In genomic region chr12:3681595-3681921, GRCh38 we compare ENCODE assay signal across 17 cellular contexts.
A peak's percentile ranks its signal among the peaks of the same experiment; 100 is the strongest.
DNase-seq lines count a peak whose midpoint lies in the region; ATAC-seq and TF ChIP-seq lines count a peak whose summit lies in the region.
"Had no signal": no experiment of that assay in that cellular context is flagged by ENCODE, and none has a peak within 500 bp of the region (broad histone marks: within the 10 kb centered on the region; RNA-seq: fewer than 3 reads in every experiment).

No MANE protein-coding gene starts in this region.

- H3K9me3 ChIP-seq in T-helper 17 cell (ENCODE audit: control insufficient read depth, low read length, poor library complexity, severe bottlenecking): no peaks in the 10 kb centered on the region
- no peaks in the 10 kb centered on the region for H3K9me3 ChIP-seq in mucosa of descending colon
- H3K9me3 ChIP-seq: A549, SJCRH30 had no signal

- H3K4me3 ChIP-seq in mucosa of descending colon (no peak overlapping the region), brain microvascular endothelial cell (ENCODE audit: low read depth, low read length) (no peak overlapping the region)
- H3K4me3 ChIP-seq: A549, SJCRH30 had no signal

- DNase-seq in NCI-H2107 treated with DMSO at 0.1 percent for 48 hours (lab: John Stamatoyannopoulos, UW; ENCODE audit: unreplicated experiment): peak; percentile 89
- DNase-seq in NCI-H2107 (lab: John Stamatoyannopoulos, UW): no peak
- DNase-seq in NCI-H146 (lab: John Stamatoyannopoulos, UW): peak; percentile 45
- no peak for DNase-seq in T-helper 17 cell
- DNase-seq in mucosa of descending colon: no peak
- DNase-seq in HFFc6: no peak
- DNase-seq in brain microvascular endothelial cell: no peak
- DNase-seq: IMR-90; KG1; MM.1S; NK-92 treated with Interleukin-12 subunit alpha and Interleukin-12 subunit beta, amount 100 ng/mL, for 24 hours had no signal

- in situ Hi-C loops in brain microvascular endothelial cell (cut with HindIII; ENCODE audit: low pct_ligation_motif_present, low sequenced_read_pairs): no loop called here

- no peak overlapping the region for H3K27ac ChIP-seq in brain microvascular endothelial cell
- H3K27ac ChIP-seq: A549, SJCRH30 had no signal

- no peak overlapping the region for H3K4me3 Mint-ChIP-seq in T-helper 17 cell
- H3K4me3 Mint-ChIP-seq in HFFc6: no peak overlapping the region
- H3K4me3 Mint-ChIP-seq: B cell; CD8-positive, alpha-beta T cell had no signal

- no peaks in the 10 kb centered on the region for H3K27me3 ChIP-seq in brain microvascular endothelial cell (replicated peaks)
- H3K27me3 ChIP-seq: SJCRH30 had no signal

- peaks cover 14% of the 10 kb centered on the region for H3K4me1 Mint-ChIP-seq in T-helper 17 cell
- H3K4me1 Mint-ChIP-seq in HFFc6 (ENCODE audit: low read depth): no peaks in the 10 kb centered on the region
- H3K4me1 Mint-ChIP-seq: B cell had no signal

- H3K36me3 ChIP-seq in mucosa of descending colon (ENCODE audit: low read depth): no peaks in the 10 kb centered on the region
- H3K36me3 ChIP-seq in brain microvascular endothelial cell (replicated peaks): peaks cover 3% of the 10 kb centered on the region
- H3K36me3 ChIP-seq: SJCRH30 had no signal

- TF ChIP-seq CTCF in mucosa of descending colon (IDR thresholded peaks at IDR 0.05) (no peak), HFFc6 (IDR thresholded peaks at IDR 0.05) (no peak), brain microvascular endothelial cell (IDR thresholded peaks at IDR 0.05; ENCODE audit: low read depth, low read length, missing control alignments) (no peak)

- intact Hi-C loops in mucosa of descending colon (cut with DNase I, micrococcal nuclease): no loop called here

- ATAC-seq in T-helper 17 cell: no peak
- ATAC-seq in mucosa of descending colon: peak; percentile 78
- ATAC-seq: A549; CD8-positive, alpha-beta T cell; HCT116; PC-3 had no signal

- H3K27ac Mint-ChIP-seq in T-helper 17 cell (peak overlapping the region; percentile 85), HFFc6 (no peak overlapping the region)
- H3K27ac Mint-ChIP-seq: B cell; CD8-positive, alpha-beta T cell had no signal

- H3K27me3 Mint-ChIP-seq in T-helper 17 cell (no peaks in the 10 kb centered on the region), HFFc6 (ENCODE audit: insufficient read depth) (peaks cover 15% of the 10 kb centered on the region)
- H3K27me3 Mint-ChIP-seq: B cell had no signal

- H3K9me3 Mint-ChIP-seq in HFFc6: no peaks in the 10 kb centered on the region
- H3K9me3 Mint-ChIP-seq: CD8-positive, alpha-beta T cell had no signal

- H3K36me3 Mint-ChIP-seq in T-helper 17 cell (ENCODE audit: low read depth) (peaks cover 13% of the 10 kb centered on the region), HFFc6 (ENCODE audit: low read depth) (no peaks in the 10 kb centered on the region)

- peaks cover 5% of the 10 kb centered on the region for H3K4me1 ChIP-seq in mucosa of descending colon (ENCODE audit: low read depth)
- H3K4me1 ChIP-seq: A549, SJCRH30 had no signal

Comparison
In these comparisons a context has a peak if more than half of its experiments do, and no peak if none do; other contexts are left out.
1. DNase-seq: peak in NCI-H2107 treated with DMSO at 0.1 percent for 48 hours (single experiment) and NCI-H146 (single experiment); none in NCI-H2107 (single experiment), T-helper 17 cell (0 of 3), mucosa of descending colon (0 of 3), HFFc6 (single experiment) and brain microvascular endothelial cell (single experiment).